29 cellular contexts compared by ENCODE assay signal in genomic region chr16:22751685-22752084, GRCh38.
"Had no signal": no experiment of that assay in that cellular context is flagged by ENCODE, and none has a peak within 500 bp of the region (broad histone marks: within the 10 kb centered on the region; RNA-seq: fewer than 3 reads in every experiment).

No MANE protein-coding gene starts in this region.

- H3K36me3 Mint-ChIP-seq: activated naive CD8-positive, alpha-beta T cell; WTC11 had no signal

- H3K4me3 ChIP-seq: body of pancreas, cardiac muscle cell, colonic mucosa, esophagus squamous epithelium, gastroesophageal sphincter had no signal

- H3K27ac ChIP-seq: body of pancreas, cardiac muscle cell, colonic mucosa, epithelial cell of prostate, esophagus squamous epithelium, gastroesophageal sphincter had no signal

- H3K9me3 ChIP-seq: body of pancreas, colonic mucosa, esophagus squamous epithelium, gastroesophageal sphincter had no signal

- H3K27me3 ChIP-seq: body of pancreas, cardiac muscle cell, colonic mucosa, gastroesophageal sphincter had no signal

- FAIRE-seq: endometrium, endothelial cell of umbilical vein had no signal

- H3K4me1 Mint-ChIP-seq: activated CD4-positive, alpha-beta memory T cell treated with anti-CD3 and anti-CD28 coated beads, Interleukin-2, amount 10 ng/mL, durations not matched to agents 7 days and 5 days; activated CD4-positive, alpha-beta T cell treated with anti-CD3 and anti-CD28 coated beads, Interleukin-2, amount 10 ng/mL, durations not matched to agents 7 days and 5 days; activated T-helper 17 cell treated with anti-CD3 and anti-CD28 coated beads, Interleukin-2, amount 50 U/mL, for 72 hours; WTC11 had no signal

- H3K9me3 Mint-ChIP-seq: activated CD4-positive, alpha-beta memory T cell treated with anti-CD3 and anti-CD28 coated beads, Interleukin-2, amount 10 ng/mL, durations not matched to agents 7 days and 5 days; activated CD4-positive, alpha-beta T cell treated with anti-CD3 and anti-CD28 coated beads, Interleukin-2, amount 10 ng/mL, durations not matched to agents 7 days and 5 days; activated T-cell treated with anti-CD3 and anti-CD28 coated beads, Interleukin-2, amount 50 U/mL, for 4 hours had no signal

- H3K36me3 ChIP-seq: cardiac muscle cell, colonic mucosa, esophagus squamous epithelium, gastroesophageal sphincter had no signal

- DNase-seq: activated CD4-positive, alpha-beta memory T cell treated with anti-CD3 and anti-CD28 coated beads, Interleukin-2, amount 10 ng/mL, durations not matched to agents 7 days and 5 days; activated CD4-positive, alpha-beta T cell treated with anti-CD3 and anti-CD28 coated beads for 1 hour; activated CD4-positive, alpha-beta T cell treated with anti-CD3 and anti-CD28 coated beads for 4 hours; activated CD4-positive, alpha-beta T cell treated with anti-CD3 and anti-CD28 coated beads, Interleukin-2, amount 10 ng/mL, durations not matched to agents 7 days and 5 days; activated CD4-positive, alpha-beta T cell treated with anti-CD3 and anti-CD28 coated beads, Interleukin-2, amount 50 U/mL, for 4 hours; activated CD8-positive, alpha-beta memory T cell treated with anti-CD3 and anti-CD28 coated beads, Interleukin-2, amount 50 U/mL, for 48 hours; activated effector memory CD4-positive, alpha-beta T cell treated with Interleukin-2 at 50 U/mL for 16 hours; activated gamma-delta T cell treated with Interleukin-2 at 50 U/mL for 16 hours; activated naive CD4-positive, alpha-beta T cell treated with anti-CD3 and anti-CD28 coated beads, Interleukin-2, amount 50 U/mL, for 16 hours; activated naive CD4-positive, alpha-beta T cell treated with Interleukin-2 at 50 U/mL for 16 hours; activated T-cell treated with anti-CD3 and anti-CD28 coated beads, Interleukin-2, amount 50 U/mL, for 4 hours; amygdala; aorta; body of pancreas; central memory CD4-positive, alpha-beta T cell; cerebellar nuclear complex; colonic mucosa; effector CD8-positive, alpha-beta T cell; esophagus squamous epithelium; foreskin melanocyte; T-helper 2 cell had no signal

- H3K4me3 Mint-ChIP-seq: activated CD4-positive, alpha-beta memory T cell treated with anti-CD3 and anti-CD28 coated beads, Interleukin-2, amount 10 ng/mL, durations not matched to agents 7 days and 5 days; activated CD4-positive, alpha-beta T cell treated with anti-CD3 and anti-CD28 coated beads, Interleukin-2, amount 10 ng/mL, durations not matched to agents 7 days and 5 days; activated naive CD8-positive, alpha-beta T cell; activated T-cell treated with anti-CD3 and anti-CD28 coated beads, Interleukin-2, amount 50 U/mL, for 4 hours; activated T-helper 17 cell treated with anti-CD3 and anti-CD28 coated beads, Interleukin-2, amount 50 U/mL, for 72 hours; WTC11 had no signal

- H3K4me1 ChIP-seq: body of pancreas, colonic mucosa, esophagus squamous epithelium, gastroesophageal sphincter had no signal

- H3K27ac Mint-ChIP-seq: activated CD4-positive, alpha-beta memory T cell treated with anti-CD3 and anti-CD28 coated beads, Interleukin-2, amount 10 ng/mL, durations not matched to agents 7 days and 5 days; activated CD4-positive, alpha-beta T cell treated with anti-CD3 and anti-CD28 coated beads, Interleukin-2, amount 10 ng/mL, durations not matched to agents 7 days and 5 days; activated naive CD8-positive, alpha-beta T cell; activated T-helper 17 cell treated with anti-CD3 and anti-CD28 coated beads, Interleukin-2, amount 50 U/mL, for 72 hours; WTC11 had no signal
